In genomic region chr17:9291912-9292562, GRCh38 we compare ENCODE assay signal across 9 cellular contexts.
A peak's percentile ranks its signal among the peaks of the same experiment; 100 is the strongest.
DNase-seq lines count a peak whose midpoint lies in the region; ATAC-seq and TF ChIP-seq lines count a peak whose summit lies in the region.
"Had no signal": no experiment of that assay in that cellular context is flagged by ENCODE, and none has a peak within 500 bp of the region (broad histone marks: within the 10 kb centered on the region; RNA-seq: fewer than 3 reads in every experiment).

No MANE protein-coding gene starts in this region.

- ATAC-seq in GM19324 (IDR thresholded peaks at IDR 0.05; ENCODE audit: low FRiP score, unreplicated experiment) (peak; percentile 44), T-cell (replicated peaks in 1 of 4) (peak in 3 of 4 experiments; percentile 67 to 75 (median 71)), HG02973 (IDR thresholded peaks at IDR 0.05; ENCODE audit: unreplicated experiment) (no peak)
- peak; percentile 48 to 52 for ATAC-seq in stimulated activated naive B cell treated with anti-CD40 and anti-IgM and Interleukin-4, amounts not matched to agents 10 μg/mL and 1 μg/mL and 100 μg/mL, for 72 hours (replicated peaks)

- CTCF ChIA-PET in A673 (lab: Charles Lee) (interaction anchor here (0.5 to 0.6 kb wide), 2 partner anchors 56 to 357 kb away, joined by 3 to 4 read pairs; no protein-coding TSS in a partner anchor), T-cell (lab: Charles Lee) (interaction anchor here (0.6 to 0.7 kb wide), 2 partner anchors 98 to 158 kb away, joined by 4 to 5 read pairs; no protein-coding TSS in a partner anchor)

- H3K27ac ChIP-seq in A673 (ENCODE audit: low read depth, low read length, poor library complexity, severe bottlenecking) (no peak overlapping the region), liver (ENCODE audit: low read depth in 1 of 2, low read length in 2 of 2) (no peak overlapping the region)

- intact Hi-C loops in A673 (cut with micrococcal nuclease; ENCODE audit: unreplicated experiment) = no loop called here

- H3K9me3 Mint-ChIP-seq in T-cell = no peaks in the 10 kb centered on the region
- H3K9me3 Mint-ChIP-seq in stimulated activated naive B cell treated with anti-CD40 and anti-IgM and Interleukin-4, amounts not matched to agents 10 μg/mL and 1 μg/mL and 100 μg/mL, for 72 hours = no peaks in the 10 kb centered on the region
- H3K9me3 Mint-ChIP-seq: activated naive CD4-positive, alpha-beta T cell treated with anti-CD3 and anti-CD28 coated beads, Interleukin-2, amount 50 U/mL, for 72 hours had no signal

- H3K27me3 ChIP-seq in A673 (replicated peaks; ENCODE audit: insufficient read depth, low read depth, low read length, poor library complexity) (no peaks in the 10 kb centered on the region), liver (ENCODE audit: control insufficient read depth in 4 of 4, insufficient read depth in 4 of 4, low read length in 3 of 4) (no peaks in the 10 kb centered on the region)

- no peaks in the 10 kb centered on the region for H3K9me3 ChIP-seq in A673 (ENCODE audit: low read depth, low read length, poor library complexity, severe bottlenecking)
- H3K9me3 ChIP-seq in liver (ENCODE audit: control insufficient read depth in 4 of 4, low read length in 3 of 4) = no peaks in the 10 kb centered on the region

- H3K4me3 ChIP-seq in A673 (ENCODE audit: low read depth, low read length, poor library complexity, severe bottlenecking) (no peak overlapping the region), liver (ENCODE audit: low read depth in 1 of 3, low read length in 3 of 3) (no peak overlapping the region)

- H3K36me3 Mint-ChIP-seq in T-cell = no peaks in the 10 kb centered on the region
- H3K36me3 Mint-ChIP-seq in stimulated activated naive B cell treated with anti-CD40 and anti-IgM and Interleukin-4, amounts not matched to agents 10 μg/mL and 1 μg/mL and 100 μg/mL, for 72 hours = peaks cover 0 to 2% of the 10 kb centered on the region in 2 donors

- H3K4me1 ChIP-seq in A673 (ENCODE audit: insufficient read depth, low read length, poor library complexity, severe bottlenecking) = peaks cover 7% of the 10 kb centered on the region
- H3K4me1 ChIP-seq in liver (ENCODE audit: control insufficient read depth in 4 of 4, insufficient read depth in 4 of 4, low read length in 3 of 4) = peaks cover 0 to 5% (median 0%) of the 10 kb centered on the region in 4 donors

- POLR2A ChIA-PET in A673 (lab: Charles Lee; ENCODE audit: low non-redundant PET) = no interaction called here
- POLR2A ChIA-PET in T-cell (lab: Charles Lee) = no interaction called here

- no peaks in the 10 kb centered on the region for H3K27me3 Mint-ChIP-seq in T-cell
- no peaks in the 10 kb centered on the region for H3K27me3 Mint-ChIP-seq in stimulated activated naive B cell treated with anti-CD40 and anti-IgM and Interleukin-4, amounts not matched to agents 10 μg/mL and 1 μg/mL and 100 μg/mL, for 72 hours

- H3K36me3 ChIP-seq in A673 (ENCODE audit: insufficient read depth, low read length, poor library complexity, severe bottlenecking) = no peaks in the 10 kb centered on the region
- no peaks in the 10 kb centered on the region for H3K36me3 ChIP-seq in liver (ENCODE audit: control insufficient read depth in 4 of 4, insufficient read depth in 3 of 4, low read depth in 1 of 4, low read length in 3 of 4)

- H3K4me1 Mint-ChIP-seq in T-cell = peaks cover 34 to 35% (median 35%) of the 10 kb centered on the region in 3 donors
- peaks cover 34 to 45% of the 10 kb centered on the region in 2 donors for H3K4me1 Mint-ChIP-seq in stimulated activated naive B cell treated with anti-CD40 and anti-IgM and Interleukin-4, amounts not matched to agents 10 μg/mL and 1 μg/mL and 100 μg/mL, for 72 hours

- DNase-seq in A673 (ENCODE audit: low spot score) (peak; percentile 46), T-cell (peak in 26 of 34 experiments; percentile 2 to 44 (median 19)), cerebellum (ENCODE audit: low spot score) (peak; percentile 28), GF-D8 (lab: John Stamatoyannopoulos, UW) (no peak)
- peak; percentile 11 for DNase-seq in stimulated activated naive B cell treated with anti-CD40 and anti-IgM and Interleukin-4, amounts not matched to agents 10 μg/mL and 1 μg/mL and 100 μg/mL, for 72 hours

- BruUV-seq in A673 (replicated peaks; lab: Mats Ljungman, UMichigan) = no TSS peak

- TF ChIP-seq CTCF in A673 (conservative IDR thresholded peaks at IDR 0.05; ENCODE audit: low read depth, low read length) (peak; percentile 76), liver (IDR thresholded peaks at IDR 0.05; ENCODE audit: low read depth, low read length, missing input control) (peak; percentile 72)

- no peak overlapping the region for H3K4me3 Mint-ChIP-seq in T-cell
- no peak overlapping the region for H3K4me3 Mint-ChIP-seq in stimulated activated naive B cell treated with anti-CD40 and anti-IgM and Interleukin-4, amounts not matched to agents 10 μg/mL and 1 μg/mL and 100 μg/mL, for 72 hours

- TF ChIP-seq RAD21 in liver (IDR thresholded peaks at IDR 0.05) = peak; percentile 84 to 87

- WGBS in liver = 38% methylated on average over 8 of the region's 8 CpGs

- H3K9ac ChIP-seq in liver (ENCODE audit: low read depth in 1 of 2, low read length in 2 of 2) = no peak overlapping the region

- peak overlapping the region in 1 of 2 donors; percentile 24 for H3K27ac Mint-ChIP-seq in T-cell
- H3K27ac Mint-ChIP-seq in stimulated activated naive B cell treated with anti-CD40 and anti-IgM and Interleukin-4, amounts not matched to agents 10 μg/mL and 1 μg/mL and 100 μg/mL, for 72 hours = no peak overlapping the region
- H3K27ac Mint-ChIP-seq: activated naive CD4-positive, alpha-beta T cell treated with anti-CD3 and anti-CD28 coated beads, Interleukin-2, amount 50 U/mL, for 72 hours had no signal

TF ChIP-seq in liver, 16 proteins besides CTCF, POLR2A, EP300 and RAD21:
- TF ChIP-seq HNF4A (conservative IDR thresholded peaks at IDR 0.05) (no peak), FOXA2 (IDR thresholded peaks at IDR 0.05) (no peak), NR2F2 (IDR thresholded peaks at IDR 0.05) (no peak), HNF4G (IDR thresholded peaks at IDR 0.05) (no peak), REST (IDR thresholded peaks at IDR 0.05) (no peak), TAF1 (conservative IDR thresholded peaks at IDR 0.05) (no peak), GABPA (IDR thresholded peaks at IDR 0.05 in 1 of 2, conservative IDR thresholded peaks at IDR 0.05 in 1 of 2) (no peak), JUND (IDR thresholded peaks at IDR 0.05) (no peak), MAX (IDR thresholded peaks at IDR 0.05) (no peak), SP1 (IDR thresholded peaks at IDR 0.05) (no peak), ATF3 (IDR thresholded peaks at IDR 0.05) (no peak), RXRA (IDR thresholded peaks at IDR 0.05) (no peak), ZBTB33 (IDR thresholded peaks at IDR 0.05) (no peak), YY1 (IDR thresholded peaks at IDR 0.05) (no peak), FOXA1 (IDR thresholded peaks at IDR 0.05) (no peak), EGR1 (IDR thresholded peaks at IDR 0.05; ENCODE audit: low read depth in 2 of 2) (no peak)
